ENCODE assay signal across 13 cellular contexts in the genomic region with DNA sequence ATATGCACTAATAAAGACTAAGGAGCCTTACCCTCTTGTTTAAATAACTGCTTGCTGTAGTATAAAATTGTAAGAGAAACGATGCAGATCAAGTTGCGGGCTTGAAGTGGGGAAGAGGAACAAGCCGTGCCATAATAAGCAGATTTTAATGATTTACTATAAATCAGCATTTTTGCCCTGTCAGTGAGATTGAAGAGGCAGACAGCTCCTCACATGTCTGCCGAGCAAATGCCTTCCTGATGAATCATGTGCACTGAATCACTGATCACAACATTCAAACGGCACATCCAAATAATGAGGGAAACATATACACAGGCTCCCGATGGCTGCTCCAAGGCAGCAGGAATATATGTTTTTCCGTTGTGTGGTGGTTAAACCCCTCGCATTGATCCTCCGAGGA.
DNase-seq lines count a peak whose midpoint lies in the region; ATAC-seq lines count a peak whose summit lies in the region.
"Had no signal": no experiment of that assay in that cellular context is flagged by ENCODE, and none has a peak within 500 bp of the region (broad histone marks: within the 10 kb centered on the region; RNA-seq: fewer than 3 reads in every experiment).

No MANE protein-coding gene starts in this region.

- peak; percentile 35 for DNase-seq in NOMO-1 treated with DMSO at 0.1 percent for 48 hours (lab: John Stamatoyannopoulos, UW; ENCODE audit: unreplicated experiment)
- DNase-seq in NOMO-1 treated with dmso at 0.1 percent for 144 hours (lab: John Stamatoyannopoulos, UW; ENCODE audit: unreplicated experiment): no peak
- DNase-seq in T1000 (lab: John Stamatoyannopoulos, UW): peak; percentile 39
- peak; percentile 91 for DNase-seq in foreskin melanocyte
- peak; percentile 73 for DNase-seq in stromal cell of bone marrow (ENCODE audit: low read depth)
- DNase-seq in HuH-7 (ENCODE audit: low spot score): no peak
- no peak for DNase-seq in MV-4-11 (lab: John Stamatoyannopoulos, UW)
- DNase-seq: activated CD4-positive, alpha-beta T cell treated with anti-CD3 and anti-CD28 coated beads, Interleukin-2, amount 10 ng/mL, durations not matched to agents 7 days and 5 days; kidney; NCI-H2081; SHP77 had no signal

- ATAC-seq in GM18907 (IDR thresholded peaks at IDR 0.05; ENCODE audit: unreplicated experiment): no peak
- ATAC-seq: activated naive CD4-positive, alpha-beta T cell treated with anti-CD3 and anti-CD28 coated beads, Interleukin-2, amount 50 U/mL, for 72 hours had no signal

Comparison
In these comparisons a context has a peak if more than half of its experiments do, and no peak if none do; other contexts are left out.
1. DNase-seq: peak in NOMO-1 treated with DMSO at 0.1 percent for 48 hours (single experiment), T1000 (single experiment), foreskin melanocyte (single experiment) and stromal cell of bone marrow (single experiment); none in NOMO-1 treated with dmso at 0.1 percent for 144 hours (single experiment), HuH-7 (single experiment) and MV-4-11 (single experiment).